Comparison of ENCODE assay signal across 22 cellular contexts in genomic region chr9:81116340-81117207, GRCh38.
A peak's percentile ranks its signal among the peaks of the same experiment; 100 is the strongest.
DNase-seq lines count a peak whose midpoint lies in the region; FAIRE-seq and TF ChIP-seq lines count a peak whose summit lies in the region.
"Had no signal": no experiment of that assay in that cellular context is flagged by ENCODE, and none has a peak within 500 bp of the region (broad histone marks: within the 10 kb centered on the region; RNA-seq: fewer than 3 reads in every experiment).

No MANE protein-coding gene starts in this region.

- H3T11ph ChIP-seq in H9 (ENCODE audit: low read length), result no peak overlapping the region

- no peaks in the 10 kb centered on the region for H3K36me3 Mint-ChIP-seq in H9 (ENCODE audit: insufficient read depth in 1 of 3, low read depth in 3 of 3)

- FAIRE-seq in small intestine (lab: Jason Lieb, UNC), result no peak
- FAIRE-seq in D721Med (lab: Jason Lieb, UNC), result no peak
- FAIRE-seq: astrocyte, kidney had no signal

- no peak overlapping the region for H2BK120ac ChIP-seq in H9 (ENCODE audit: low read depth, low read length, poor library complexity, severe bottlenecking)
- H2BK120ac ChIP-seq in neuronal stem cell (ENCODE audit: low read depth, low read length), result no peak overlapping the region

- CTCF ChIA-PET in AG04450 (lab: Charles Lee), result interaction anchor here (1.1 kb wide), 1 partner anchor 12 kb away, joined by 3 read pairs; no protein-coding TSS in a partner anchor

- H2BK5ac ChIP-seq in H9 (ENCODE audit: insufficient read length, low read length) (no peak overlapping the region), neuronal stem cell (ENCODE audit: low read length) (no peak overlapping the region)

- H3K4me3 ChIP-seq in AG04450 (ENCODE audit: low read depth, low read length) (no peak overlapping the region), small intestine (ENCODE audit: low read depth in 1 of 2, low read length in 2 of 2) (no peak overlapping the region), neuronal stem cell (ENCODE audit: low read length in 2 of 2) (no peak overlapping the region)
- H3K4me3 ChIP-seq: heart left ventricle, upper lobe of right lung had no signal

- H3K18ac ChIP-seq in H9 (ENCODE audit: insufficient read length, low read depth, low read length) (no peak overlapping the region), neuronal stem cell (ENCODE audit: low read length) (no peak overlapping the region)

- peak overlapping the region in 1 of 3 experiments; percentile 12; a peak in 2 of 7 replicates for H3K27ac Mint-ChIP-seq in H9

- H3K27ac ChIP-seq in AG04450 (ENCODE audit: low read depth, low read length) (no peak overlapping the region), H9 (ENCODE audit: insufficient read length, low read depth, low read length) (no peak overlapping the region), small intestine (ENCODE audit: low read depth in 1 of 2, low read length in 1 of 2) (no peak overlapping the region), neuronal stem cell (replicated peaks; ENCODE audit: low read length) (no peak overlapping the region)
- H3K27ac ChIP-seq: upper lobe of right lung had no signal

- no peak overlapping the region for H2BK20ac ChIP-seq in H9 (ENCODE audit: low read depth, low read length, poor library complexity, severe bottlenecking)

- no peaks in the 10 kb centered on the region for H3K23me2 ChIP-seq in H9 (ENCODE audit: insufficient read length, low read depth, low read length, poor library complexity, severe bottlenecking)

- H4K8ac ChIP-seq in H9 (replicated peaks; ENCODE audit: insufficient read length, low read depth, low read length), result no peak overlapping the region
- H4K8ac ChIP-seq in neuronal stem cell (ENCODE audit: low read depth, low read length), result no peak overlapping the region

- H3K4me2 ChIP-seq in H9 (ENCODE audit: insufficient read depth, insufficient read length, low read length) (no peak overlapping the region), neuronal stem cell (ENCODE audit: insufficient read depth, low read length, poor library complexity, severe bottlenecking) (no peak overlapping the region)

- H2BK12ac ChIP-seq in H9 (ENCODE audit: insufficient read length, low read depth, low read length), result no peak overlapping the region
- no peak overlapping the region for H2BK12ac ChIP-seq in neuronal stem cell (ENCODE audit: low read length)

- H2BK15ac ChIP-seq in H9 (ENCODE audit: low read depth, low read length) (no peak overlapping the region), neuronal stem cell (ENCODE audit: low read length) (no peak overlapping the region)

- H4K91ac ChIP-seq in H9 (ENCODE audit: insufficient read length, low read depth, low read length) (no peak overlapping the region), neuronal stem cell (ENCODE audit: low read depth, low read length, poor library complexity) (no peak overlapping the region)

- no peak overlapping the region for H3K4ac ChIP-seq in H9 (ENCODE audit: low read depth, low read length)
- H3K4ac ChIP-seq in neuronal stem cell (ENCODE audit: low read length), result no peak overlapping the region

- H3K27me3 ChIP-seq in AG04450 (ENCODE audit: control insufficient read depth, insufficient read depth, low read length) (no peaks in the 10 kb centered on the region), H9 (ENCODE audit: insufficient read depth, low read length) (no peaks in the 10 kb centered on the region), small intestine (ENCODE audit: control insufficient read depth in 2 of 2, insufficient read depth in 2 of 2, low read length in 2 of 2) (no peaks in the 10 kb centered on the region), neuronal stem cell (ENCODE audit: control insufficient read depth in 3 of 3, insufficient read depth in 3 of 3, low read depth in 1 of 3, low read length in 3 of 3) (no peaks in the 10 kb centered on the region)
- H3K27me3 ChIP-seq: heart left ventricle, upper lobe of right lung had no signal

- H4K20me1 ChIP-seq in H9 (ENCODE audit: control insufficient read depth, insufficient read depth, insufficient read length), result no peaks in the 10 kb centered on the region

- H3K27me3 Mint-ChIP-seq in H9 (ENCODE audit: low read depth), result no peaks in the 10 kb centered on the region

- H3K4me3 Mint-ChIP-seq in H9, result 0 out of 5 replicates have a peak overlapping the region, but pooled peaks of 1 of the 2 experiments have one; percentile 2

- H4K5ac ChIP-seq in H9 (ENCODE audit: insufficient read length, low read depth, low read length), result no peak overlapping the region

- H3K23ac ChIP-seq in H9 (ENCODE audit: insufficient read length, low read depth, low read length) (no peak overlapping the region), neuronal stem cell (ENCODE audit: low read depth, low read length, poor library complexity) (no peak overlapping the region)

- peaks cover 37 to 39% of the 10 kb centered on the region in 2 experiments for H3K4me1 Mint-ChIP-seq in H9

- H2AFZ ChIP-seq in H9 (ENCODE audit: low read length) (no peak overlapping the region), neuronal stem cell (ENCODE audit: low read length) (no peak overlapping the region)

- H3K56ac ChIP-seq in H9 (ENCODE audit: insufficient read length, low read depth, low read length), result no peak overlapping the region

- H3K9ac ChIP-seq in H9 (ENCODE audit: extremely low read depth, insufficient read length, low read length), result no peak overlapping the region
- H3K9ac ChIP-seq in neuronal stem cell (ENCODE audit: low read depth, low read length, poor library complexity), result no peak overlapping the region

- H3K14ac ChIP-seq in H9 (ENCODE audit: insufficient read depth, low read length), result no peak overlapping the region
- H3K14ac ChIP-seq in neuronal stem cell (ENCODE audit: low read length), result no peak overlapping the region

- no CpG with 5 or more reads among the region's 9 CpGs for WGBS in H9 (ENCODE audit: extremely low coverage, insufficient read length, low lambda C conversion rate)
- WGBS in small intestine, 3 donors, result 70 to 74% (median 73%) methylated on average over 9 of the region's 9 CpGs
- no CpG with 5 or more reads among the region's 9 CpGs for WGBS in neuronal stem cell (ENCODE audit: extremely low coverage in 2 of 2, insufficient read length in 2 of 2, insufficient replicate concordance in 1 of 2), 2 donors

- no peaks in the 10 kb centered on the region for H3K9me3 ChIP-seq in AG04450 (ENCODE audit: control insufficient read depth, insufficient read depth, low read length)
- H3K9me3 ChIP-seq in H9 (ENCODE audit: control insufficient read depth, low read depth, low read length), result no peaks in the 10 kb centered on the region
- peaks cover 2% of the 10 kb centered on the region for H3K9me3 ChIP-seq in small intestine (ENCODE audit: control insufficient read depth, low read depth)
- H3K9me3 ChIP-seq in neuronal stem cell (replicated peaks in 1 of 2; ENCODE audit: control insufficient read depth in 2 of 2, insufficient read depth in 1 of 2, low read depth in 1 of 2, low read length in 2 of 2), result peaks cover 0 to 2% of the 10 kb centered on the region in 2 donors
- H3K9me3 ChIP-seq: heart left ventricle, upper lobe of right lung had no signal

- TF ChIP-seq CTCF in AG04450 (IDR thresholded peaks at IDR 0.05; ENCODE audit: low read depth, low read length) (no peak), H9 (conservative IDR thresholded peaks at IDR 0.05) (peak; percentile 31; the same call in 1 of the 3 replicates), D721Med (IDR thresholded peaks at IDR 0.05; ENCODE audit: insufficient read depth, missing control alignments) (no peak)

- H3K4me1 ChIP-seq in H9 (ENCODE audit: insufficient read depth, low read length) (peaks cover 9% of the 10 kb centered on the region; the same call in 1 of the 2 replicates), small intestine (ENCODE audit: control insufficient read depth in 2 of 2, insufficient read depth in 1 of 2, low read depth in 1 of 2, low read length in 1 of 2) (no peaks in the 10 kb centered on the region), neuronal stem cell (ENCODE audit: control insufficient read depth in 2 of 2, insufficient read depth in 1 of 2, low read depth in 1 of 2, low read length in 2 of 2) (peaks cover 0 to 9% of the 10 kb centered on the region in 2 donors)
- H3K4me1 ChIP-seq: upper lobe of right lung had no signal

- H3K79me2 ChIP-seq in H9 (ENCODE audit: insufficient read depth, low read length), result no peaks in the 10 kb centered on the region

- POLR2A ChIA-PET in AG04450 (lab: Yijun Ruan, JAX), result interaction anchor here (0.6 kb wide), 2 partner anchors 18 to 21 kb away, joined by 3 read pairs; no protein-coding TSS in a partner anchor

- H3K79me1 ChIP-seq in H9 (ENCODE audit: insufficient read depth, low read depth, low read length, poor library complexity, severe bottlenecking) (no peaks in the 10 kb centered on the region), neuronal stem cell (ENCODE audit: low read depth, low read length) (no peaks in the 10 kb centered on the region)

- peak; percentile 10 for DNase-seq in AG04450 (ENCODE audit: low read depth, low spot score)
- DNase-seq in H9, result no peak
- peak; percentile 67 for DNase-seq in amniotic epithelial cell (ENCODE audit: low read depth)
- peak; percentile 36 for DNase-seq in myocyte (ENCODE audit: low read depth)
- no peak for DNase-seq in small intestine
- DNase-seq in D721Med (ENCODE audit: insufficient read length, low spot score), result no peak
- no peak for DNase-seq in neuronal stem cell (ENCODE audit: low spot score)
- DNase-seq in EL, result no peak
- DNase-seq: activated CD4-positive, CD25-positive, alpha-beta regulatory T cell treated with anti-CD3 and anti-CD28 coated beads, Interleukin-2, amount 50 U/mL, for 72 hours; activated gamma-delta T cell treated with Interleukin-2 at 50 U/mL for 16 hours; cortex of kidney; DMS79 treated with DMSO at 0.1 percent for 48 hours; heart left ventricle; kidney; midbrain; NCI-H1436; NCI-H526; stimulated activated CD4-positive, alpha-beta T cell treated with anti-CD3 and anti-CD28 coated beads, Interleukin-12 subunit alpha, Interleukin-12 subunit beta, amount 100 ng/mL, for 4 hours; stimulated activated naive CD8-positive, alpha-beta T cell treated with anti-CD3 and anti-CD28 coated beads, Interleukin-15, Interleukin-2, amounts not matched to agents 100 U/mL and 50 U/mL, for 24 hours; T-helper 1 cell; upper lobe of right lung had no signal

- H3K36me3 ChIP-seq in small intestine (ENCODE audit: control insufficient read depth in 2 of 2, insufficient read depth in 2 of 2, low read length in 2 of 2) (no peaks in the 10 kb centered on the region), neuronal stem cell (replicated peaks in 1 of 2; ENCODE audit: control insufficient read depth in 2 of 2, insufficient read depth in 2 of 2, low read length in 2 of 2) (no peaks in the 10 kb centered on the region)
- H3K36me3 ChIP-seq: heart left ventricle, upper lobe of right lung had no signal

- H2AK5ac ChIP-seq in H9 (ENCODE audit: insufficient read length, low read length) (no peak overlapping the region), neuronal stem cell (ENCODE audit: low read depth, low read length) (no peak overlapping the region)

- no peaks in the 10 kb centered on the region; a peak in 2 of 5 replicates for H3K9me3 Mint-ChIP-seq in H9

Comparison
In these comparisons a context has a peak if more than half of its experiments do, and no peak if none do; other contexts are left out.
1. DNase-seq: peak in AG04450 (single experiment), amniotic epithelial cell (single experiment) and myocyte (single experiment); none in H9 (single experiment), small intestine (single experiment), D721Med (single experiment), neuronal stem cell (single experiment) and EL (single experiment).